ENCODE assay signal across 21 cellular contexts in the genomic region with DNA sequence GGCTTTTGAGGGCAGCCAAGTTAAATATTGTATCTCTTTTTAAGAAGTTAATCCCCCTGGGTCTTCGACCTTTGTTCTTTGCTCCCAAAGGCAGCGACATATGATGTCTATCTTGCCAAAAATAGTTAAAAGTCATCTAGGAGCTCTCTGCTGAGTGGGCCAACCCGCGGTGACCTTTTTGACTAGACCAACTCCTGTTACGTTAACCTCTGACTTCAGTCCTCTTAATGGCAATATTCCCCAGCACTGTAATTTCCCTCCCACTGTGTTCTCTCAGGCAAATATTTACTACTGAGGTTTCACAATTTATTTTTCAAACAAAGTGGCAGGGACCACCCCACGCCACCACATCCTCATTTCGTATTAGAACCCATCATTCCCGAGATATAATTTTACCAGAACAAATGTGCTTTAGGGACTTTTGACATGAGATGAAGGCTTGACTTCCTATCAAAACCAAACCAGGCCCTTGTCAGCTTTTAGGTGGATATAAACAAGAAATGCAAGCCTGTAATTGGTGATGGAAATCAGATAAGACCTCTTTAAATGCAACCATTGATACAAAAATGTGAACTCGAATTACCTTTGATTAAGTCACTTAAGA.
"Had no signal": no experiment of that assay in that cellular context is flagged by ENCODE, and none has a peak within 500 bp of the region (broad histone marks: within the 10 kb centered on the region; RNA-seq: fewer than 3 reads in every experiment).

No MANE protein-coding gene starts in this region.

- H3K27me3 Mint-ChIP-seq: activated CD4-positive, alpha-beta T cell treated with anti-CD3 and anti-CD28 coated beads, Interleukin-2, amount 10 ng/mL, durations not matched to agents 24 days and 14 days; activated CD8-positive, alpha-beta T cell treated with anti-CD3 and anti-CD28 coated beads for 36 hours; activated naive CD8-positive, alpha-beta T cell treated with anti-CD3 and anti-CD28 coated beads, Interleukin-2, amount 10 ng/mL, durations not matched to agents 7 days and 5 days; activated T-helper 17 cell treated with anti-CD3 and anti-CD28 coated beads, Interleukin-2, amount 50 U/mL, for 72 hours; memory B cell; stimulated activated memory B cell treated with anti-CD40 and anti-IgM and Interleukin-4, amounts not matched to agents 10 μg/mL and 1 μg/mL and 100 μg/mL, for 72 hours had no signal

- H3K4me3 Mint-ChIP-seq: activated CD4-positive, alpha-beta T cell treated with anti-CD3 and anti-CD28 coated beads, Interleukin-2, amount 10 ng/mL, durations not matched to agents 24 days and 14 days; activated CD8-positive, alpha-beta T cell treated with anti-CD3 and anti-CD28 coated beads for 36 hours; activated naive CD8-positive, alpha-beta T cell treated with anti-CD3 and anti-CD28 coated beads, Interleukin-2, amount 10 ng/mL, durations not matched to agents 7 days and 5 days; activated T-helper 17 cell treated with anti-CD3 and anti-CD28 coated beads, Interleukin-2, amount 50 U/mL, for 72 hours; memory B cell; stimulated activated memory B cell treated with anti-CD40 and anti-IgM and Interleukin-4, amounts not matched to agents 10 μg/mL and 1 μg/mL and 100 μg/mL, for 72 hours had no signal

- H3K27ac Mint-ChIP-seq: activated CD4-positive, alpha-beta T cell treated with anti-CD3 and anti-CD28 coated beads, Interleukin-2, amount 10 ng/mL, durations not matched to agents 24 days and 14 days; activated CD8-positive, alpha-beta T cell treated with anti-CD3 and anti-CD28 coated beads for 36 hours; activated naive CD8-positive, alpha-beta T cell treated with anti-CD3 and anti-CD28 coated beads, Interleukin-2, amount 10 ng/mL, durations not matched to agents 7 days and 5 days; activated T-helper 17 cell treated with anti-CD3 and anti-CD28 coated beads, Interleukin-2, amount 50 U/mL, for 72 hours; memory B cell; stimulated activated memory B cell treated with anti-CD40 and anti-IgM and Interleukin-4, amounts not matched to agents 10 μg/mL and 1 μg/mL and 100 μg/mL, for 72 hours had no signal

- ATAC-seq: activated CD8-positive, alpha-beta T cell treated with anti-CD3 and anti-CD28 coated beads for 36 hours; activated T-helper 17 cell treated with anti-CD3 and anti-CD28 coated beads, Interleukin-2, amount 50 U/mL, for 72 hours; gastroesophageal sphincter; heart left ventricle; left ventricle myocardium superior; pancreas; stimulated activated memory B cell treated with anti-CD40 and anti-IgM and Interleukin-4, amounts not matched to agents 10 μg/mL and 1 μg/mL and 100 μg/mL, for 72 hours had no signal

- DNase-seq: activated CD4-positive, alpha-beta T cell treated with anti-CD3 and anti-CD28 coated beads, Interleukin-2, amount 10 ng/mL, durations not matched to agents 24 days and 14 days; activated CD8-positive, alpha-beta T cell treated with anti-CD3 and anti-CD28 coated beads for 36 hours; activated naive CD4-positive, alpha-beta T cell; activated naive CD8-positive, alpha-beta T cell treated with anti-CD3 and anti-CD28 coated beads, Interleukin-2, amount 10 ng/mL, durations not matched to agents 7 days and 5 days; activated T-cell treated with anti-CD3 and anti-CD28 coated beads, Interleukin-2, amount 50 U/mL, for 1 hour; amygdala; dermis blood vessel endothelial cell; effector memory CD4-positive, alpha-beta T cell; heart left ventricle; kidney glomerular epithelial cell; left ventricle myocardium superior; pancreas; spleen; stimulated activated CD4-positive, alpha-beta T cell treated with anti-CD3 and anti-CD28 coated beads, Interleukin-4, amount 100 ng/mL, for 4 hours; T1000; testis; upper lobe of left lung had no signal

- H3K36me3 Mint-ChIP-seq: activated naive CD8-positive, alpha-beta T cell treated with anti-CD3 and anti-CD28 coated beads, Interleukin-2, amount 10 ng/mL, durations not matched to agents 7 days and 5 days; memory B cell; stimulated activated memory B cell treated with anti-CD40 and anti-IgM and Interleukin-4, amounts not matched to agents 10 μg/mL and 1 μg/mL and 100 μg/mL, for 72 hours had no signal

- H3K9me3 Mint-ChIP-seq: activated CD4-positive, alpha-beta T cell treated with anti-CD3 and anti-CD28 coated beads, Interleukin-2, amount 10 ng/mL, durations not matched to agents 24 days and 14 days; activated CD8-positive, alpha-beta T cell treated with anti-CD3 and anti-CD28 coated beads for 36 hours; activated T-helper 17 cell treated with anti-CD3 and anti-CD28 coated beads, Interleukin-2, amount 50 U/mL, for 72 hours had no signal

- H3K4me1 Mint-ChIP-seq: activated CD4-positive, alpha-beta T cell treated with anti-CD3 and anti-CD28 coated beads, Interleukin-2, amount 10 ng/mL, durations not matched to agents 24 days and 14 days; activated naive CD8-positive, alpha-beta T cell treated with anti-CD3 and anti-CD28 coated beads, Interleukin-2, amount 10 ng/mL, durations not matched to agents 7 days and 5 days; activated T-helper 17 cell treated with anti-CD3 and anti-CD28 coated beads, Interleukin-2, amount 50 U/mL, for 72 hours; memory B cell; stimulated activated memory B cell treated with anti-CD40 and anti-IgM and Interleukin-4, amounts not matched to agents 10 μg/mL and 1 μg/mL and 100 μg/mL, for 72 hours had no signal
